ENCODE assay signal across 12 cellular contexts in the genomic region with DNA sequence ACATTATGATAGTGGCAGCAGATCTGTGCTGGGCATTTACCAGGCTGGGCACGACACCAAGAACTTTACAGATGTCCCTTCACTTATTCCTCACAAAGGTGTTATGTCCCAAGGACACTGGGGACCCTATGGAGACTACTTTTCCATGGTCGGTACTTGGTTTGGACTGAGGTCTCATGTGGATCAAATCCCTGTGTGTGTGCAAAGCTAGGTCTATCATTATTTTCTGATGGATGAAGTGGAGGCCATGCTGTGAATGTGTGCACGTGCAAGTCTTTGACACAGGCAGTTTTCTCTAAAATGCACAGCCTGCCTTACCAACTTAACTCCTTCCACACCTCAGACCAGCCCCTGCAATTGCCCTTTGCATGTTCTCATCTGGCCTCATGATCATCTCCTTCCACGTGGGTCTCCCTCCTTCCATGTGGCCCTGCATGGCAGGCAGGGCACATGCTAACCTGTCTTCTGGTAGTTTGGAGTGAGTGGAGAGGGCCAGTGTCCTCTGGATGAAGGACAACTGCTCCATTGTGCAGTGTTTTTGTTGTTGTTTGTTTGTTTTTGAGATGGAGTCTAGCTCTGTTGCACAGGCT.
"Had no signal": no experiment of that assay in that cellular context is flagged by ENCODE, and none has a peak within 500 bp of the region (broad histone marks: within the 10 kb centered on the region; RNA-seq: fewer than 3 reads in every experiment).

No MANE protein-coding gene starts in this region.

- H3K9me3 ChIP-seq: adrenal gland, heart left ventricle, testis had no signal

- DNase-seq: activated B cell treated with CpG ODN at 0.5 μM for 24 hours; activated naive CD4-positive, alpha-beta T cell treated with anti-CD3 and anti-CD28 coated beads for 36 hours; foreskin melanocyte; left lung; nephron progenitor cell; stimulated activated CD4-positive, alpha-beta T cell treated with anti-CD3 and anti-CD28 coated beads, Interleukin-12 subunit alpha, Interleukin-12 subunit beta, amount 100 ng/mL, for 4 hours; stimulated activated naive CD4-positive, alpha-beta T cell treated with Interleukin-2 at 50 U/mL for 16 hours; testis had no signal

- H3K4me3 ChIP-seq: adrenal gland, testis had no signal

- H3K27me3 ChIP-seq: adrenal gland, testis had no signal

- H3K9me3 Mint-ChIP-seq: activated B cell treated with CpG ODN at 0.5 μM for 24 hours; activated naive CD4-positive, alpha-beta T cell treated with anti-CD3 and anti-CD28 coated beads for 36 hours; memory B cell had no signal

- H3K4me3 Mint-ChIP-seq: activated B cell treated with CpG ODN at 0.5 μM for 24 hours; nephron progenitor cell; T-helper 1 cell treated with Interleukin-12 subunit alpha and Interleukin-12 subunit beta and Interleukin-4 antibody, amounts not matched to agents 30 μg/mL and 1 μg/mL, for 36 hours had no signal

- H3K27ac ChIP-seq: adrenal gland, heart left ventricle, left lung, testis had no signal

- ATAC-seq: left lung had no signal

- H3K36me3 ChIP-seq: adrenal gland, heart left ventricle, left lung had no signal

- H3K27ac Mint-ChIP-seq: activated B cell treated with CpG ODN at 0.5 μM for 24 hours; activated naive CD4-positive, alpha-beta T cell treated with anti-CD3 and anti-CD28 coated beads for 36 hours; memory B cell; nephron progenitor cell; T-helper 1 cell treated with Interleukin-12 subunit alpha and Interleukin-12 subunit beta and Interleukin-4 antibody, amounts not matched to agents 30 μg/mL and 1 μg/mL, for 36 hours had no signal
